In the genomic region with DNA sequence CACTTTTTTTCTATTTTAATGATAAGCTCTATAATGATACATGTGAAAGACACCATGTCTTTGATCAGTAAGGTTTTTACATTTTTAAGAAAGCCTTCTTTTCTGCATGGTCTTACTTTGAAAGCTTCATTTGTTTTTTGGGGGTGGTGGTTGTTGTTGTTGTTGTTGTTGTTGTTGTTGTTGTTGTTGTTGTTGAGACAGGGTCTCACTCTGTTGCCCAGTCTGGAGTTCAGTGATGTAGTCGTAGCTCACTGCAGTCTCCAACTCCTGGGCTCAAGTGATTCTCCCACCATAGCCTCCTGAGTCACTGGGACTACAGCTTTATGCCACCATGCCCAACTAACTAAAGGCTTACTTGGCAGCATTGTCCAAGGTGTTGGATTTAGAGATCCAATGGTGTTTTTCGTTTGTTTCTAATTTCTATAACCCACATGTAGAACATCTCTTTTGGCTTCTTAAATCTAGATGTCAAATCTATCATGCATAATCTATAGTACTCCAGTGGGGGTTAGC, we compare ENCODE assay signal across 34 cellular contexts.
"Had no signal": no experiment of that assay in that cellular context is flagged by ENCODE, and none has a peak within 500 bp of the region (broad histone marks: within the 10 kb centered on the region; RNA-seq: fewer than 3 reads in every experiment).

No MANE protein-coding gene starts in this region.

- DNase-seq: activated CD4-positive, alpha-beta T cell treated with anti-CD3 and anti-CD28 coated beads for 36 hours; activated CD4-positive, alpha-beta T cell treated with anti-CD3 and anti-CD28 coated beads, Interleukin-2, amount 10 ng/mL, durations not matched to agents 7 days and 5 days; activated CD4-positive, alpha-beta T cell treated with anti-CD3 and anti-CD28 coated beads, Interleukin-2, amount 50 U/mL, for 48 hours; activated CD8-positive, alpha-beta T cell treated with anti-CD3 and anti-CD28 coated beads, Interleukin-2, amount 10 ng/mL, durations not matched to agents 7 days and 5 days; activated gamma-delta T cell; activated naive CD4-positive, alpha-beta T cell treated with Interleukin-2 at 50 U/mL for 16 hours; activated naive CD8-positive, alpha-beta T cell treated with anti-CD3 and anti-CD28 coated beads, Interleukin-2, amount 10 ng/mL, durations not matched to agents 7 days and 5 days; amygdala; caudate nucleus; cerebellar nuclear complex; Kasumi-1; MG63; NCI-H1048; NCI-H1105 treated with DMSO at 0.1 percent for 48 hours; NCI-H1436 treated with DMSO at 0.1 percent for 48 hours; NCI-H1694 treated with DMSO at 0.1 percent for 48 hours; NCI-H2029; NCI-H2107; NCI-H2171; NCI-H510A; NCI-H526; NCI-H748 treated with DMSO at 0.1 percent for 48 hours; NK-92 treated with Interleukin-12 subunit alpha and Interleukin-12 subunit beta, amount 100 ng/mL, for 24 hours; PC-9; SW 1271; T-helper 1 cell; T-helper 2 cell; T-helper 9 cell had no signal

- H3K27ac ChIP-seq: ascending aorta, PC-9, RWPE1 had no signal

- H3K4me3 Mint-ChIP-seq: activated CD4-positive, alpha-beta T cell treated with anti-CD3 and anti-CD28 coated beads for 36 hours; activated CD4-positive, alpha-beta T cell treated with anti-CD3 and anti-CD28 coated beads, Interleukin-2, amount 10 ng/mL, durations not matched to agents 7 days and 5 days; activated CD8-positive, alpha-beta T cell treated with anti-CD3 and anti-CD28 coated beads, Interleukin-2, amount 10 ng/mL, durations not matched to agents 7 days and 5 days; activated naive CD4-positive, alpha-beta T cell treated with anti-CD3 and anti-CD28 coated beads, Interleukin-2, amount 50 U/mL, for 24 hours; activated naive CD8-positive, alpha-beta T cell treated with anti-CD3 and anti-CD28 coated beads, Interleukin-2, amount 10 ng/mL, durations not matched to agents 7 days and 5 days had no signal

- H3K27me3 ChIP-seq: ascending aorta, MG63 had no signal

- ATAC-seq: activated CD4-positive, alpha-beta T cell treated with anti-CD3 and anti-CD28 coated beads for 36 hours; activated CD4-positive, CD25-positive, alpha-beta regulatory T cell treated with anti-CD3 and anti-CD28 coated beads, Interleukin-2, amount 50 U/mL, for 24 hours; activated CD8-positive, alpha-beta T cell treated with anti-CD3 and anti-CD28 coated beads, Interleukin-2, amount 10 ng/mL, durations not matched to agents 7 days and 5 days; Right ventricle myocardium inferior had no signal

- H3K9me3 ChIP-seq: ascending aorta, MG63 had no signal

- H3K27ac Mint-ChIP-seq: activated CD4-positive, alpha-beta T cell treated with anti-CD3 and anti-CD28 coated beads for 36 hours; activated CD4-positive, alpha-beta T cell treated with anti-CD3 and anti-CD28 coated beads, Interleukin-2, amount 10 ng/mL, durations not matched to agents 7 days and 5 days; activated CD8-positive, alpha-beta T cell treated with anti-CD3 and anti-CD28 coated beads, Interleukin-2, amount 10 ng/mL, durations not matched to agents 7 days and 5 days; activated naive CD4-positive, alpha-beta T cell treated with anti-CD3 and anti-CD28 coated beads, Interleukin-2, amount 50 U/mL, for 24 hours; activated naive CD8-positive, alpha-beta T cell treated with anti-CD3 and anti-CD28 coated beads, Interleukin-2, amount 10 ng/mL, durations not matched to agents 7 days and 5 days; activated T-helper 2 cell treated with anti-CD3 and anti-CD28 coated beads, Interferon-gamma antibody, Interleukin-2, Interleukin-4, amounts not matched to agents 10 μg/mL and 5 μg/mL and 100 μg/mL, durations not matched to agents 14 hours and 24 hours and 36 hours had no signal

- H3K27me3 Mint-ChIP-seq: activated CD4-positive, alpha-beta T cell treated with anti-CD3 and anti-CD28 coated beads for 36 hours; activated CD4-positive, alpha-beta T cell treated with anti-CD3 and anti-CD28 coated beads, Interleukin-2, amount 10 ng/mL, durations not matched to agents 7 days and 5 days; activated naive CD4-positive, alpha-beta T cell treated with anti-CD3 and anti-CD28 coated beads, Interleukin-2, amount 50 U/mL, for 24 hours; activated naive CD8-positive, alpha-beta T cell treated with anti-CD3 and anti-CD28 coated beads, Interleukin-2, amount 10 ng/mL, durations not matched to agents 7 days and 5 days had no signal

- H3K9me3 Mint-ChIP-seq: activated naive CD4-positive, alpha-beta T cell treated with anti-CD3 and anti-CD28 coated beads, Interleukin-2, amount 50 U/mL, for 24 hours; activated T-helper 2 cell treated with anti-CD3 and anti-CD28 coated beads, Interferon-gamma antibody, Interleukin-2, Interleukin-4, amounts not matched to agents 10 μg/mL and 5 μg/mL and 100 μg/mL, durations not matched to agents 14 hours and 24 hours and 36 hours had no signal
